ENCODE assay signal across 8 cellular contexts in genomic region chr5:154753792-154754191, GRCh38. TPM values are rescaled to one million over a fixed set of nuclear protein-coding genes. Genes with fewer than 3 reads are reported as not detected.
DNase-seq lines count a peak whose midpoint lies in the region; ATAC-seq, FAIRE-seq and TF ChIP-seq lines count a peak whose summit lies in the region.

No MANE protein-coding gene starts in this region.

- H3K27ac ChIP-seq in OCI-LY1 (ENCODE audit: low read depth, low read length, poor library complexity, severe bottlenecking) (peak overlapping the region; percentile 69), dorsolateral prefrontal cortex (peak overlapping the region in 54 of 59 donors; percentile 12 to 99 (median 95)), vagina (peak overlapping the region; percentile 98)

- H3K4me3 ChIP-seq in OCI-LY1 (ENCODE audit: low read depth, low read length, poor library complexity, severe bottlenecking) (peak overlapping the region; percentile 62), dorsolateral prefrontal cortex (peak overlapping the region in 53 of 59 donors; percentile 58 to 99 (median 89)), mucosa of descending colon (no peak overlapping the region), vagina (peak overlapping the region; percentile 51 to 81)

- H3K4me1 ChIP-seq in OCI-LY1 (ENCODE audit: insufficient read depth, low read length, severe bottlenecking), result peaks cover 30% of the 10 kb centered on the region
- H3K4me1 ChIP-seq in mucosa of descending colon (ENCODE audit: low read depth), result peaks cover 18% of the 10 kb centered on the region
- H3K4me1 ChIP-seq in vagina, result peaks cover 33% of the 10 kb centered on the region

- no peaks in the 10 kb centered on the region for H3K27me3 ChIP-seq in OCI-LY1 (ENCODE audit: insufficient read depth, low read length)
- no peaks in the 10 kb centered on the region for H3K27me3 ChIP-seq in dorsolateral prefrontal cortex
- H3K27me3 ChIP-seq in vagina, result no peaks in the 10 kb centered on the region

- DNase-seq in dorsolateral prefrontal cortex (peak in 6 of 10 donors; percentile 26 to 48 (median 43)), mucosa of descending colon (peak in 2 of 3 donors; percentile 38 to 55), vagina (ENCODE audit: extremely low spot score in 2 of 2) (peak in 1 of 2 donors; percentile 96), COR-L47 (lab: John Stamatoyannopoulos, UW) (no peak), GM19238 (ENCODE audit: insufficient read length, low spot score) (no peak)

- H3K36me3 ChIP-seq in OCI-LY1 (ENCODE audit: insufficient read depth, low read length), result peaks cover 8% of the 10 kb centered on the region
- H3K36me3 ChIP-seq in mucosa of descending colon (ENCODE audit: low read depth), result no peaks in the 10 kb centered on the region
- H3K36me3 ChIP-seq in vagina, result no peaks in the 10 kb centered on the region

- H3F3A ChIP-seq in OCI-LY1 (ENCODE audit: insufficient read depth, low read length), result no peaks in the 10 kb centered on the region

- no peaks in the 10 kb centered on the region for H3K9me2 ChIP-seq in OCI-LY1 (ENCODE audit: low read depth, low read length)

- H3K9ac ChIP-seq in OCI-LY1 (ENCODE audit: low read length), result peak overlapping the region; percentile 92

- H2AFZ ChIP-seq in OCI-LY1 (ENCODE audit: low read length), result no peak overlapping the region

- peak; percentile 58 for FAIRE-seq in G401.6 (lab: Jason Lieb, UNC)

- TF ChIP-seq CTCF in OCI-LY1 (IDR thresholded peaks at IDR 0.05; ENCODE audit: low read length) (no peak), dorsolateral prefrontal cortex (IDR thresholded peaks at IDR 0.05 in 54 of 56, conservative IDR thresholded peaks at IDR 0.05 in 2 of 56; ENCODE audit: low read depth in 1 of 56, partially characterized antibody in 56 of 56) (no peak), mucosa of descending colon (IDR thresholded peaks at IDR 0.05) (no peak), vagina (IDR thresholded peaks at IDR 0.05) (no peak)

- H3K4me2 ChIP-seq in OCI-LY1 (ENCODE audit: low read length), result peak overlapping the region; percentile 87

- peak in 1 of 2 donors; percentile 63 for TF ChIP-seq POLR2A in vagina (IDR thresholded peaks at IDR 0.05)

- no peaks in the 10 kb centered on the region for H4K20me1 ChIP-seq in OCI-LY1 (ENCODE audit: insufficient read depth, low read length)

- intact Hi-C loops in dorsolateral prefrontal cortex (cut with DNase I), result loop anchor here in 1 of 2 donors (2.0 to 10.0 kb wide), 4 partner anchors 71 to 309 kb away; partner anchors contain the start of genes MRPL22 and SAP30L
- intact Hi-C loops in mucosa of descending colon (cut with DNase I, micrococcal nuclease), result no loop called here
- intact Hi-C loops in vagina (cut with DNase I), result loop anchor here (2.0 to 10.0 kb wide), 2 partner anchors 69 to 103 kb away; no protein-coding TSS in a partner anchor

- H3K79me2 ChIP-seq in OCI-LY1 (ENCODE audit: insufficient read depth, low read length), result peaks cover 37% of the 10 kb centered on the region

- ATAC-seq in mucosa of descending colon (no peak), HG03159 (IDR thresholded peaks at IDR 0.05; ENCODE audit: unreplicated experiment) (no peak)

- H3K9me3 ChIP-seq in OCI-LY1 (ENCODE audit: low read length), result no peaks in the 10 kb centered on the region
- no peaks in the 10 kb centered on the region for H3K9me3 ChIP-seq in mucosa of descending colon
- H3K9me3 ChIP-seq in vagina, result no peaks in the 10 kb centered on the region

RNA-seq across cellular contexts. Expression of gene LARP1, which starts 1.4 kb away (rescaled TPM):
- total RNA-seq in dorsolateral prefrontal cortex (100 to 1,000 TPM; 151 to 291 (median 236) TPM), mucosa of descending colon (100 to 1,000 TPM; 127 to 157 (median 140) TPM), vagina (98.0 TPM)

Comparison
In these comparisons a context has a peak if more than half of its experiments do, and no peak if none do; other contexts are left out.
1. DNase-seq: peak in dorsolateral prefrontal cortex (6 of 10) and mucosa of descending colon (2 of 3); none in COR-L47 (single experiment) and GM19238 (single experiment).
2. Peak in every context shown above with its lines, with median percentiles within 50 percentile points of each other: H3K27ac ChIP-seq.